Comparison of ENCODE assay signal across 10 cellular contexts in genomic region chr1:204294371-204294770, GRCh38.
DNase-seq lines count a peak whose midpoint lies in the region; ATAC-seq, FAIRE-seq and TF ChIP-seq lines count a peak whose summit lies in the region.
"Had no signal": no experiment of that assay in that cellular context is flagged by ENCODE, and none has a peak within 500 bp of the region (broad histone marks: within the 10 kb centered on the region; RNA-seq: fewer than 3 reads in every experiment).

No MANE protein-coding gene starts in this region.

- intact Hi-C loops in right cardiac atrium (cut with DNase I) = loop anchor here in 1 of 4 donors (10.0 kb wide), 1 partner anchor 60 kb away; the partner anchor contains the start of gene PLEKHA6

- H3K36me3 ChIP-seq in skeletal muscle tissue (ENCODE audit: control insufficient read depth in 3 of 3, insufficient read depth in 3 of 3, low read length in 3 of 3) = no peaks in the 10 kb centered on the region

- TF ChIP-seq CTCF in astrocyte of the cerebellum (IDR thresholded peaks at IDR 0.05; ENCODE audit: low read depth, low read length, missing control alignments) = no peak

- peak; percentile 80 to 82 for ATAC-seq in right cardiac atrium
- no peak for ATAC-seq in GM21717 (IDR thresholded peaks at IDR 0.05; ENCODE audit: unreplicated experiment)
- ATAC-seq in HG02763 (IDR thresholded peaks at IDR 0.05; ENCODE audit: unreplicated experiment) = no peak

- H3K27me3 ChIP-seq in right cardiac atrium (ENCODE audit: control insufficient read depth, insufficient read depth) = no peaks in the 10 kb centered on the region
- H3K27me3 ChIP-seq in skeletal muscle tissue (ENCODE audit: control insufficient read depth in 3 of 3, insufficient read depth in 3 of 3, low read length in 3 of 3) = peaks cover 0 to 8% (median 0%) of the 10 kb centered on the region in 3 donors

- H3K4me1 ChIP-seq in right cardiac atrium (ENCODE audit: control insufficient read depth, insufficient read depth, low read length) (peaks cover 15% of the 10 kb centered on the region), skeletal muscle tissue (ENCODE audit: control insufficient read depth in 3 of 3, insufficient read depth in 3 of 3, low read length in 3 of 3) (peaks cover 28 to 37% (median 32%) of the 10 kb centered on the region in 3 donors)

- peak; percentile 89 for DNase-seq in GM04503 (ENCODE audit: low read depth)
- DNase-seq in astrocyte of the cerebellum (ENCODE audit: low read depth) = peak; percentile 70
- peak; percentile 66 to 89 (median 77) for DNase-seq in right cardiac atrium
- DNase-seq in GM12891 (ENCODE audit: insufficient read length, low spot score) = no peak
- no peak for DNase-seq in effector CD8-positive, alpha-beta T cell (lab: John Stamatoyannopoulos, UW)
- DNase-seq: activated CD4-positive, alpha-beta memory T cell treated with anti-CD3 and anti-CD28 coated beads for 36 hours; NCI-H526 had no signal

- no peak for FAIRE-seq in GM12891 (lab: Jason Lieb, UNC)

- no peaks in the 10 kb centered on the region for H3K9me3 ChIP-seq in right cardiac atrium (ENCODE audit: control insufficient read depth, low read length)
- no peaks in the 10 kb centered on the region for H3K9me3 ChIP-seq in skeletal muscle tissue (ENCODE audit: control insufficient read depth in 3 of 3, low read length in 3 of 3)

- no peak overlapping the region for H3K4me3 ChIP-seq in astrocyte of the cerebellum (ENCODE audit: low read depth, low read length)
- H3K4me3 ChIP-seq in right cardiac atrium (ENCODE audit: low read length) = no peak overlapping the region
- peak overlapping the region in 1 of 3 donors; percentile 4 for H3K4me3 ChIP-seq in skeletal muscle tissue (ENCODE audit: low read length in 3 of 3)

- no peak for TF ChIP-seq POLR2A in GM12891 (IDR thresholded peaks at IDR 0.05; ENCODE audit: low read depth, low read length)

- no peak overlapping the region for H3K9ac ChIP-seq in skeletal muscle tissue (ENCODE audit: low read depth in 1 of 3, low read length in 3 of 3)

- in situ Hi-C loops in astrocyte of the cerebellum (cut with HindIII; ENCODE audit: low sequenced_read_pairs) = no loop called here

- H3K27ac ChIP-seq in right cardiac atrium (ENCODE audit: low read length) (peak overlapping the region; percentile 57), skeletal muscle tissue (ENCODE audit: low read depth, low read length) (peak overlapping the region; percentile 38)

- 50% methylated on average over 6 of the region's 6 CpGs for whole genome bisulfite sequencing in right cardiac atrium

TF ChIP-seq in GM12891, 5 proteins besides CTCF, POLR2A, EP300 and RAD21:
- TF ChIP-seq SPI1 (IDR thresholded peaks at IDR 0.05; ENCODE audit: low read depth, low read length) (no peak), TAF1 (IDR thresholded peaks at IDR 0.05; ENCODE audit: low read depth, low read length) (no peak), POLR2AphosphoS5 (IDR thresholded peaks at IDR 0.05; ENCODE audit: low read depth, low read length) (no peak), PAX5 (IDR thresholded peaks at IDR 0.05; ENCODE audit: insufficient read depth, low read length, severe bottlenecking) (no peak), POU2F2 (IDR thresholded peaks at IDR 0.05; ENCODE audit: low read depth, low read length) (no peak)

Comparison
In these comparisons a context has a peak if more than half of its experiments do, and no peak if none do; other contexts are left out.
1. DNase-seq: peak in GM04503 (single experiment), astrocyte of the cerebellum (single experiment) and right cardiac atrium (3 of 3); none in GM12891 (single experiment) and effector CD8-positive, alpha-beta T cell (single experiment).
2. ATAC-seq: peak in right cardiac atrium (2 of 2); none in GM21717 (single experiment) and HG02763 (single experiment).